8 cellular contexts compared by ENCODE assay signal in genomic region chr6:139219271-139219729, GRCh38.
DNase-seq lines count a peak whose midpoint lies in the region; ATAC-seq and TF ChIP-seq lines count a peak whose summit lies in the region.

No MANE protein-coding gene starts in this region.

- no peaks in the 10 kb centered on the region for H3K9me2 ChIP-seq in PC-3 (replicated peaks; ENCODE audit: low read length)

- no peaks in the 10 kb centered on the region for H3K36me3 Mint-ChIP-seq in natural killer cell
- H3K36me3 Mint-ChIP-seq in stimulated activated memory B cell treated with anti-CD40 and anti-IgM and Interleukin-4, amounts not matched to agents 10 μg/mL and 1 μg/mL and 100 μg/mL, for 72 hours, result no peaks in the 10 kb centered on the region

- H3K4me1 Mint-ChIP-seq in natural killer cell, result peaks cover 5 to 8% of the 10 kb centered on the region in 2 donors
- peaks cover 7% of the 10 kb centered on the region for H3K4me1 Mint-ChIP-seq in stimulated activated memory B cell treated with anti-CD40 and anti-IgM and Interleukin-4, amounts not matched to agents 10 μg/mL and 1 μg/mL and 100 μg/mL, for 72 hours

- no peaks in the 10 kb centered on the region for H4K20me1 ChIP-seq in PC-3 (ENCODE audit: low read length)

- H3K9me3 Mint-ChIP-seq in natural killer cell, result no peaks in the 10 kb centered on the region
- peaks cover 3% of the 10 kb centered on the region for H3K9me3 Mint-ChIP-seq in stimulated activated memory B cell treated with anti-CD40 and anti-IgM and Interleukin-4, amounts not matched to agents 10 μg/mL and 1 μg/mL and 100 μg/mL, for 72 hours

- DNase-seq in DMS79 treated with DMSO at 0.1 percent for 48 hours (lab: John Stamatoyannopoulos, UW), result peak; percentile 39
- peak; percentile 36 for DNase-seq in Jurkat, Clone E6-1 (ENCODE audit: low read depth, low spot score)
- peak; percentile 75 for DNase-seq in PC-3
- DNase-seq in activated T-cell treated with anti-CD3 and anti-CD28 coated beads for 48 hours (ENCODE audit: low read depth), result peak; percentile 58
- DNase-seq in esophagus squamous epithelium (lab: John Stamatoyannopoulos, UW), result peak; percentile 52
- peak; percentile 54 for DNase-seq in natural killer cell

- POLR2A ChIA-PET in PC-3 (lab: Charles Lee; ENCODE audit: unreplicated experiment), result no interaction called here

- H3K4me1 ChIP-seq in PC-3 (ENCODE audit: insufficient read depth, low read length), result no peaks in the 10 kb centered on the region
- peaks cover 0 to 11% (median 3%) of the 10 kb centered on the region in 3 donors for H3K4me1 ChIP-seq in esophagus squamous epithelium

- H3K27ac Mint-ChIP-seq in natural killer cell, result peak overlapping the region; percentile 30 to 59
- H3K27ac Mint-ChIP-seq in stimulated activated memory B cell treated with anti-CD40 and anti-IgM and Interleukin-4, amounts not matched to agents 10 μg/mL and 1 μg/mL and 100 μg/mL, for 72 hours, result peak overlapping the region; percentile 78

- WGBS in esophagus squamous epithelium, 2 donors, result 0 to 5% methylated on average over 1 to 6 of the region's 7 CpGs

- no peaks in the 10 kb centered on the region for H3K27me3 ChIP-seq in PC-3 (ENCODE audit: low read length)
- H3K27me3 ChIP-seq in esophagus squamous epithelium, result no peaks in the 10 kb centered on the region

- BruUV-seq in PC-3 (replicated peaks; lab: Mats Ljungman, UMichigan), result no TSS peak

- H3K4me3 Mint-ChIP-seq in natural killer cell, result peak overlapping the region; percentile 4
- H3K4me3 Mint-ChIP-seq in stimulated activated memory B cell treated with anti-CD40 and anti-IgM and Interleukin-4, amounts not matched to agents 10 μg/mL and 1 μg/mL and 100 μg/mL, for 72 hours, result peak overlapping the region; percentile 49

- ATAC-seq in GM21737 (IDR thresholded peaks at IDR 0.05; ENCODE audit: unreplicated experiment) (peak; percentile 100), PC-3 (peak; percentile 100), natural killer cell (peak; percentile 93 to 100 (median 99))
- peak; percentile 99 for ATAC-seq in stimulated activated memory B cell treated with anti-CD40 and anti-IgM and Interleukin-4, amounts not matched to agents 10 μg/mL and 1 μg/mL and 100 μg/mL, for 72 hours

- TF ChIP-seq POLR2A in esophagus squamous epithelium (IDR thresholded peaks at IDR 0.05), result peak in 1 of 4 donors; percentile 39

- no peaks in the 10 kb centered on the region for H3F3A ChIP-seq in PC-3 (ENCODE audit: low read length, unreplicated experiment)

- CTCF ChIA-PET in PC-3 (lab: Charles Lee), result interaction anchor here (0.6 to 1.5 kb wide), 7 partner anchors 11 to 151 kb away, joined by 3 to 40 read pairs (median 5); no protein-coding TSS in a partner anchor

- peak overlapping the region; percentile 38; the same call in 1 of the 2 replicates for H3K4me2 ChIP-seq in PC-3 (ENCODE audit: low read length)

- H3K9me3 ChIP-seq in PC-3 (ENCODE audit: low read length) (no peaks in the 10 kb centered on the region), esophagus squamous epithelium (no peaks in the 10 kb centered on the region)

- no peaks in the 10 kb centered on the region for H3K79me2 ChIP-seq in PC-3 (ENCODE audit: low read length)

- TF ChIP-seq CTCF in PC-3 (conservative IDR thresholded peaks at IDR 0.05; ENCODE audit: low read depth, low read length) (peak; percentile 85), esophagus squamous epithelium (IDR thresholded peaks at IDR 0.05) (peak; percentile 33 to 87 (median 74)), natural killer cell (IDR thresholded peaks at IDR 0.05) (peak; percentile 78)

- H3K4me3 ChIP-seq in Jurkat, Clone E6-1 (ENCODE audit: low read length), result no peak overlapping the region
- no peak overlapping the region for H3K4me3 ChIP-seq in PC-3 (ENCODE audit: low read length)
- peak overlapping the region in 1 of 4 donors; percentile 15 for H3K4me3 ChIP-seq in esophagus squamous epithelium

- H3K27ac ChIP-seq in PC-3 (ENCODE audit: low read length) (no peak overlapping the region), esophagus squamous epithelium (peak overlapping the region; percentile 51 to 80 (median 65))

- H2AFZ ChIP-seq in PC-3 (ENCODE audit: low read length), result peak overlapping the region; percentile 68

- H3K36me3 ChIP-seq in PC-3 (ENCODE audit: low read depth, low read length), result no peaks in the 10 kb centered on the region
- no peaks in the 10 kb centered on the region for H3K36me3 ChIP-seq in esophagus squamous epithelium

- intact Hi-C loops in PC-3 (cut with micrococcal nuclease) (loop anchor here (1.0 to 10.0 kb wide), 3 partner anchors 94 to 404 kb away; no protein-coding TSS in a partner anchor), esophagus squamous epithelium (cut with DNase I) (loop anchor here (5.0 kb wide), 1 partner anchor 148 kb away; no protein-coding TSS in a partner anchor), natural killer cell (cut with micrococcal nuclease) (loop anchor here (1.0 kb wide), 1 partner anchor 145 kb away; no protein-coding TSS in a partner anchor)

- no peak overlapping the region for H3K9ac ChIP-seq in PC-3 (ENCODE audit: low read length)

- no peaks in the 10 kb centered on the region for H3K27me3 Mint-ChIP-seq in natural killer cell (ENCODE audit: low read depth in 2 of 2)
- H3K27me3 Mint-ChIP-seq in stimulated activated memory B cell treated with anti-CD40 and anti-IgM and Interleukin-4, amounts not matched to agents 10 μg/mL and 1 μg/mL and 100 μg/mL, for 72 hours, result no peaks in the 10 kb centered on the region
